ENCODE assay signal across 8 cellular contexts in the genomic region with DNA sequence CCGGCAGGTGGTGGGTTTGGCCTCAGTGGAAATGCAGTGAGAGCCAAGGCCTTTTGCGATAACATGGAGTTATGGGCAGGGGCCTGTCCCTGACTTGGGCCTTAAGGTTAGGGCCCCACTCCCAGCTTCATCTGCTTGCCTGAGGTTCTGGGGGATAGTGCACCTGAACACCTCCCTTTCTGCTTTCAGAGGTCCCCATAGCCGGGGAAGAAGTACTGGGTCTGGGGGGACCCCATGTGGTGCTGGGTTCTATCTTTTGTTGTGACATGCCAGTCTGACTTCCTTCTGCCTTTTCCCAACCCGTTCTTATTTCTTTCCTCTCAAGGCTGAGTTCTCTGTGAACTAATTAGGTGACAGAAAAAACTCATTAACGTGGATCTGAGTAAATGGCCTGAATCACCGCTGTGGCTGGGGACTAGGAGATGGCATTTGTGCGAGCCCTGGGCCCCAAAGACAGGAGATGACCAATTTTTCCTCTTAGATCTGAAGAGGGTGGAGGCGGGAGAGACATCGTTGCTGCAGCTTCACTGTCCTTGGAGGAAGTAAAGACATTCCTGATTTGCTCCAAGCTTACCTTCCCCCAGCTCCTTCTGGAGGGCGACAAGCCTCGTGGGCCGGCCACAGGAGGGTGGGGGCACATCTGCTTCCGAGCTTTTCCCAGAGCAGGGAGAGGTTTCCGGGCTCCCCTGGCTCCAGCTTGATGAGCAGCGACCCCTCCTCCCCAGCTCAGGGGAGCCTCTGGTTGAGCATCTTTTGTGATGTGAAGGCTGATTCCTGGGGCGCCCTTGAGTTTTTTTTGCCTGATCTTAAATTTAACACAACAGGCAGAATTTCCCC. TPM values are rescaled to one million over a fixed set of nuclear protein-coding genes. Genes with fewer than 3 reads are reported as not detected.
DNase-seq lines count a peak whose midpoint lies in the region; ATAC-seq and TF ChIP-seq lines count a peak whose summit lies in the region.

No MANE protein-coding gene starts in this region.

- H3K9ac ChIP-seq in PC-3 (ENCODE audit: low read length) = peak overlapping the region; percentile 87
- peak overlapping the region; percentile 49 for H3K9ac ChIP-seq in endodermal cell (ENCODE audit: extremely low read depth, low read length, poor library complexity, severe bottlenecking)
- H3K9ac ChIP-seq in neuronal stem cell (ENCODE audit: low read depth, low read length, poor library complexity) = peak overlapping the region; percentile 87

- no peak overlapping the region for H3K14ac ChIP-seq in neuronal stem cell (ENCODE audit: low read length)

- peaks cover 1% of the 10 kb centered on the region for H3K27me3 Mint-ChIP-seq in endodermal cell (ENCODE audit: insufficient read depth)

- peak overlapping the region; percentile 78 for H3K4me3 Mint-ChIP-seq in endodermal cell

- H3K4me2 ChIP-seq in PC-3 (ENCODE audit: low read length) (peak overlapping the region; percentile 100), neuronal stem cell (ENCODE audit: insufficient read depth, low read length, poor library complexity, severe bottlenecking) (peak overlapping the region; percentile 97)

- intact Hi-C loops in PC-3 (cut with micrococcal nuclease) = no loop called here

- no peak for TF ChIP-seq CTCF in PC-3 (conservative IDR thresholded peaks at IDR 0.05; ENCODE audit: low read depth, low read length)
- TF ChIP-seq CTCF in endodermal cell (conservative IDR thresholded peaks at IDR 0.05) = no peak

- peak overlapping the region; percentile 79 for H2AK5ac ChIP-seq in neuronal stem cell (ENCODE audit: low read depth, low read length)

- no peak overlapping the region for H2BK12ac ChIP-seq in neuronal stem cell (ENCODE audit: low read length)

- peaks cover 14% of the 10 kb centered on the region for H3K79me1 ChIP-seq in neuronal stem cell (ENCODE audit: low read depth, low read length)

- H4K8ac ChIP-seq in neuronal stem cell (ENCODE audit: low read depth, low read length) = no peak overlapping the region

- peaks cover 65% of the 10 kb centered on the region for H3K79me2 ChIP-seq in PC-3 (ENCODE audit: low read length)

- POLR2A ChIA-PET in PC-3 (lab: Charles Lee; ENCODE audit: unreplicated experiment) = no interaction called here

- peak overlapping the region; percentile 95 for H3K23ac ChIP-seq in neuronal stem cell (ENCODE audit: low read depth, low read length, poor library complexity)

- H3K27ac Mint-ChIP-seq in endodermal cell = no peak overlapping the region

- WGBS in endodermal cell (ENCODE audit: insufficient coverage in 1 of 2, insufficient read length in 1 of 2), 2 experiments = 33 to 41% methylated on average over 8 to 16 of the region's 16 CpGs
- WGBS in neuronal stem cell (ENCODE audit: extremely low coverage in 2 of 2, insufficient read length in 2 of 2, insufficient replicate concordance in 1 of 2), 2 donors = no CpG with 5 or more reads among the region's 16 CpGs

- H3K27ac ChIP-seq in PC-3 (ENCODE audit: low read length) (peak overlapping the region; percentile 42), endodermal cell (ENCODE audit: low read depth, low read length) (no peak overlapping the region), neuronal stem cell (replicated peaks; ENCODE audit: low read length) (no peak overlapping the region)

- H4K91ac ChIP-seq in neuronal stem cell (ENCODE audit: low read depth, low read length, poor library complexity) = no peak overlapping the region

- no peak overlapping the region for H2BK15ac ChIP-seq in neuronal stem cell (ENCODE audit: low read length)

- peaks cover 24% of the 10 kb centered on the region for H4K20me1 ChIP-seq in PC-3 (ENCODE audit: low read length)

- H3K4me3 ChIP-seq in PC-3 (ENCODE audit: low read length) (peak overlapping the region; percentile 99), endodermal cell (ENCODE audit: low read length) (peak overlapping the region; percentile 91), neuronal stem cell (ENCODE audit: low read length in 2 of 2) (peak overlapping the region; percentile 90 to 95)

- H3K9me3 Mint-ChIP-seq in endodermal cell = no peaks in the 10 kb centered on the region

- H3K4ac ChIP-seq in neuronal stem cell (ENCODE audit: low read length) = no peak overlapping the region

- no peaks in the 10 kb centered on the region for H3F3A ChIP-seq in PC-3 (ENCODE audit: low read length, unreplicated experiment)

- CTCF ChIA-PET in PC-3 (lab: Charles Lee) = interaction anchor here (0.6 kb wide), 1 partner anchor 11 kb away, joined by 3 read pairs; no protein-coding TSS in a partner anchor

- H3K9me3 ChIP-seq in PC-3 (ENCODE audit: low read length) (no peaks in the 10 kb centered on the region), endodermal cell (ENCODE audit: control insufficient read depth, low read length) (no peaks in the 10 kb centered on the region), neuronal stem cell (replicated peaks in 1 of 2; ENCODE audit: control insufficient read depth in 2 of 2, insufficient read depth in 1 of 2, low read depth in 1 of 2, low read length in 2 of 2) (no peaks in the 10 kb centered on the region)

- peak; percentile 32 for DNase-seq in ELF-1 (ENCODE audit: low read depth, low spot score)
- peak; percentile 20 for DNase-seq in PC-3
- no peak for DNase-seq in endodermal cell
- DNase-seq in neuronal stem cell (ENCODE audit: low spot score) = no peak
- no peak for DNase-seq in glomerular visceral epithelial cell (ENCODE audit: extremely low spot score)
- DNase-seq in stimulated activated CD8-positive, alpha-beta memory T cell treated with anti-CD3 and anti-CD28 coated beads, Interleukin-4, amount 100 ng/mL, for 48 hours = no peak
- DNase-seq in NCI-H774 (lab: John Stamatoyannopoulos, UW) = no peak
- no peak for DNase-seq in middle frontal gyrus (ENCODE audit: extremely low spot score, low spot score)

- H2AFZ ChIP-seq in PC-3 (ENCODE audit: low read length) = peak overlapping the region; percentile 82
- H2AFZ ChIP-seq in neuronal stem cell (ENCODE audit: low read length) = no peak overlapping the region

- ATAC-seq in PC-3 = no peak

- H3K36me3 Mint-ChIP-seq in endodermal cell (ENCODE audit: low read depth) = peaks cover 18% of the 10 kb centered on the region

- no peak overlapping the region for H2BK5ac ChIP-seq in neuronal stem cell (ENCODE audit: low read length)

- no peaks in the 10 kb centered on the region; the same call in 1 of the 2 replicates for H3K36me3 ChIP-seq in PC-3 (ENCODE audit: low read depth, low read length)
- H3K36me3 ChIP-seq in endodermal cell (ENCODE audit: control insufficient read depth, insufficient read depth, low read length) = peaks cover 18% of the 10 kb centered on the region
- peaks cover 3 to 35% of the 10 kb centered on the region in 2 donors for H3K36me3 ChIP-seq in neuronal stem cell (replicated peaks in 1 of 2; ENCODE audit: control insufficient read depth in 2 of 2, insufficient read depth in 2 of 2, low read length in 2 of 2)

- no peaks in the 10 kb centered on the region for H3K9me2 ChIP-seq in PC-3 (replicated peaks; ENCODE audit: low read length)

- H3K4me1 ChIP-seq in PC-3 (ENCODE audit: insufficient read depth, low read length) (peaks cover 37% of the 10 kb centered on the region), endodermal cell (ENCODE audit: control insufficient read depth, insufficient read depth, low read length) (peaks cover 14% of the 10 kb centered on the region), neuronal stem cell (ENCODE audit: control insufficient read depth in 2 of 2, insufficient read depth in 1 of 2, low read depth in 1 of 2, low read length in 2 of 2) (peaks cover 28 to 30% of the 10 kb centered on the region in 2 donors)

- peak overlapping the region; percentile 88 for H3K18ac ChIP-seq in neuronal stem cell (ENCODE audit: low read length)

- H2BK120ac ChIP-seq in neuronal stem cell (ENCODE audit: low read depth, low read length) = no peak overlapping the region

- no peaks in the 10 kb centered on the region for H3K27me3 ChIP-seq in PC-3 (ENCODE audit: low read length)
- peaks cover 6% of the 10 kb centered on the region for H3K27me3 ChIP-seq in endodermal cell (ENCODE audit: control insufficient read depth, insufficient read depth, low read length, poor library complexity, severe bottlenecking)
- H3K27me3 ChIP-seq in neuronal stem cell (ENCODE audit: control insufficient read depth in 3 of 3, insufficient read depth in 3 of 3, low read depth in 1 of 3, low read length in 3 of 3) = peaks cover 0 to 6% (median 0%) of the 10 kb centered on the region in 3 experiments

- BruUV-seq in PC-3 (replicated peaks; lab: Mats Ljungman, UMichigan) = TSS peak; percentile 37

- peaks cover 34% of the 10 kb centered on the region for H3K4me1 Mint-ChIP-seq in endodermal cell

RNA-seq across cellular contexts. Expression of a gene that starts 2.0 kb away (rescaled TPM):
- 53.5 and 88.2 TPM in 2 replicates for total RNA-seq in PC-3 (2014; rRNA removed)
- total RNA-seq in endodermal cell = 100 to 1,000 TPM; 113 to 116 TPM
- 65.6 TPM for polyA plus RNA-seq in endodermal cell (2013, experiment 1 of 2)
- polyA plus RNA-seq in endodermal cell (2013, experiment 2 of 2) = 64.1 TPM
- polyA plus RNA-seq in neuronal stem cell (2013, experiment 1 of 2) = 45.7 TPM
- 45.5 TPM for polyA plus RNA-seq in neuronal stem cell (2013, experiment 2 of 2)

RNA-seq across cellular contexts. Expression of a gene that starts 4.9 kb away (rescaled TPM):
- total RNA-seq in PC-3 (2014; rRNA removed) (52.1 and 71.6 TPM in 2 replicates), endodermal cell (10 to 100 TPM; 48.1 to 52.6 TPM)
- polyA plus RNA-seq in endodermal cell (2013, experiment 1 of 2) = 42.7 TPM
- 41.2 TPM for polyA plus RNA-seq in endodermal cell (2013, experiment 2 of 2)
- 45.7 TPM for polyA plus RNA-seq in neuronal stem cell (2013, experiment 1 of 2)
- polyA plus RNA-seq in neuronal stem cell (2013, experiment 2 of 2) = 44.8 TPM

RNA-seq across cellular contexts. Expression of a gene that starts 7.6 kb away (rescaled TPM):
- total RNA-seq in PC-3 (2014; rRNA removed) = 163 and 211 TPM in 2 replicates
- 10 to 100 TPM; 64.0 to 71.0 TPM for total RNA-seq in endodermal cell
- polyA plus RNA-seq in endodermal cell (2013, experiment 1 of 2) = 62.8 TPM
- 53.4 TPM for polyA plus RNA-seq in endodermal cell (2013, experiment 2 of 2)
- 40.4 TPM for polyA plus RNA-seq in neuronal stem cell (2013, experiment 1 of 2)
- polyA plus RNA-seq in neuronal stem cell (2013, experiment 2 of 2) = 40.8 TPM

RNA-seq across cellular contexts. Expression of a gene that starts 28.8 kb away (rescaled TPM):
- 267 and 284 TPM in 2 replicates for total RNA-seq in PC-3 (2014; rRNA removed)
- 100 to 1,000 TPM; 265 to 284 TPM for total RNA-seq in endodermal cell
- polyA plus RNA-seq in endodermal cell (2013, experiment 1 of 2) = 88.2 TPM
- polyA plus RNA-seq in endodermal cell (2013, experiment 2 of 2) = 83.1 TPM
- 47.2 TPM for polyA plus RNA-seq in neuronal stem cell (2013, experiment 1 of 2)
- 44.5 TPM for polyA plus RNA-seq in neuronal stem cell (2013, experiment 2 of 2)

RNA-seq across cellular contexts. Expression of a gene that starts 30.5 kb away (rescaled TPM):
- 30.6 and 40.1 TPM in 2 replicates for total RNA-seq in PC-3 (2014; rRNA removed)
- 10 to 100 TPM; 22.2 to 25.2 TPM for total RNA-seq in endodermal cell
- polyA plus RNA-seq in endodermal cell (2013, experiment 1 of 2) = 22.0 TPM
- polyA plus RNA-seq in endodermal cell (2013, experiment 2 of 2) = 18.7 TPM
- 14.1 TPM for polyA plus RNA-seq in neuronal stem cell (2013, experiment 1 of 2)
- polyA plus RNA-seq in neuronal stem cell (2013, experiment 2 of 2) = 13.9 TPM

Comparison
In these comparisons a context has a peak if more than half of its experiments do, and no peak if none do; other contexts are left out.
1. DNase-seq: peak in ELF-1 (single experiment) and PC-3 (single experiment); none in endodermal cell (single experiment), neuronal stem cell (single experiment), glomerular visceral epithelial cell (single experiment), stimulated activated CD8-positive, alpha-beta memory T cell treated with anti-CD3 and anti-CD28 coated beads, Interleukin-4, amount 100 ng/mL, for 48 hours (single experiment), NCI-H774 (single experiment) and middle frontal gyrus (single experiment).
2. Peak in every context shown above with its lines, with median percentiles within 50 percentile points of each other: H3K4me3 ChIP-seq and H3K9ac ChIP-seq.